8 cellular contexts compared by ENCODE assay signal in genomic region chr2:225041871-225042799, GRCh38. TPM values are rescaled to one million over a fixed set of nuclear protein-coding genes. Genes with fewer than 3 reads are reported as not detected.
DNase-seq lines count a peak whose midpoint lies in the region; ATAC-seq and TF ChIP-seq lines count a peak whose summit lies in the region.

Gene DOCK10 (minus strand): TSS chr2:225042468. CDS start chr2:225042374, 94 bp downstream.

- peak; percentile 17 for TF ChIP-seq POLR2A in GM19193 (IDR thresholded peaks at IDR 0.05; ENCODE audit: extremely low read depth, insufficient read depth, insufficient read length)

- H3K36me3 ChIP-seq in BJ (ENCODE audit: control insufficient read depth, insufficient read depth, low read length) (peaks cover 2% of the 10 kb centered on the region; the same call in 1 of the 2 replicates), skeletal muscle tissue (ENCODE audit: control insufficient read depth in 3 of 3, insufficient read depth in 3 of 3, low read length in 3 of 3) (no peaks in the 10 kb centered on the region)

- H3K4me1 ChIP-seq in skeletal muscle tissue (ENCODE audit: control insufficient read depth in 3 of 3, insufficient read depth in 3 of 3, low read length in 3 of 3): peaks cover 8 to 16% (median 11%) of the 10 kb centered on the region in 3 donors

- POLR2A ChIA-PET in BJ (lab: Charles Lee): interaction anchor here (0.6 kb wide), 1 partner anchor 14 kb away, joined by 3 read pairs; no protein-coding TSS in a partner anchor

- TF ChIP-seq CTCF in BJ (IDR thresholded peaks at IDR 0.05; ENCODE audit: insufficient read depth, low read depth, low read length): no peak
- TF ChIP-seq CTCF in astrocyte of the spinal cord (IDR thresholded peaks at IDR 0.05; ENCODE audit: low read depth, low read length): no peak

- in situ Hi-C loops in astrocyte of the spinal cord (cut with HindIII; ENCODE audit: low sequenced_read_pairs): no loop called here

- no peak for DNase-seq in BJ (ENCODE audit: low read depth)
- DNase-seq in T-helper 2 cell: peak; percentile 18 to 74 (median 40)
- peak; percentile 53 for DNase-seq in astrocyte of the spinal cord (ENCODE audit: low read depth, low spot score)
- no peak for DNase-seq in GOT3 (lab: John Stamatoyannopoulos, UW)

- peak within 1 kb of the TSS; percentile 6 for H3K27ac ChIP-seq in skeletal muscle tissue (ENCODE audit: low read depth, low read length)

- H3K9ac ChIP-seq in skeletal muscle tissue (ENCODE audit: low read depth in 1 of 3, low read length in 3 of 3): peak within 1 kb of the TSS in 2 of 3 donors; percentile 22 to 64

- H3K27me3 ChIP-seq in BJ (ENCODE audit: control insufficient read depth, insufficient read depth, low read length) (no peaks in the 10 kb centered on the region), skeletal muscle tissue (ENCODE audit: control insufficient read depth in 3 of 3, insufficient read depth in 3 of 3, low read length in 3 of 3) (peaks cover 0 to 31% (median 18%) of the 10 kb centered on the region in 3 donors)

- ATAC-seq in HG03432 (IDR thresholded peaks at IDR 0.05; ENCODE audit: unreplicated experiment): peak; percentile 28

- no peaks in the 10 kb centered on the region for H3K9me3 ChIP-seq in iPS-18c (ENCODE audit: control insufficient read depth, insufficient read depth, low read length)
- H3K9me3 ChIP-seq in skeletal muscle tissue (ENCODE audit: control insufficient read depth in 3 of 3, low read length in 3 of 3): no peaks in the 10 kb centered on the region

- CTCF ChIA-PET in BJ (lab: Yijun Ruan, JAX): interaction anchor here (0.6 to 1.4 kb wide), 3 partner anchors 9 to 33 kb away, joined by 3 to 4 read pairs (median 3); no protein-coding TSS in a partner anchor

- H3K4me3 ChIP-seq in BJ (ENCODE audit: low read depth, low read length) (peak within 1 kb of the TSS; percentile 87), astrocyte of the spinal cord (ENCODE audit: low read depth, low read length) (peak within 1 kb of the TSS; percentile 62), iPS-18c (ENCODE audit: insufficient read depth, low read depth, low read length) (peak within 1 kb of the TSS; percentile 68), skeletal muscle tissue (ENCODE audit: low read length in 3 of 3) (peak within 1 kb of the TSS; percentile 64 to 77 (median 68))

RNA-seq across cellular contexts. Expression of gene DOCK10, which starts in this region (rescaled TPM):
- 62.7 and 71.0 TPM in 2 replicates for polyA plus RNA-seq in BJ (2011; rRNA removed)
- polyA minus RNA-seq in BJ (2011; rRNA and poly(A)+ RNA removed): 76.6 and 96.1 TPM in 2 replicates
- 15.1 TPM for total RNA-seq in skeletal muscle tissue

Comparison
In these comparisons a context has a peak if more than half of its experiments do, and no peak if none do; other contexts are left out.
1. DNase-seq: peak in T-helper 2 cell (5 of 5) and astrocyte of the spinal cord (single experiment); none in BJ (single experiment) and GOT3 (single experiment).
2. Peak in every context shown above with its lines, with median percentiles within 50 percentile points of each other: H3K4me3 ChIP-seq.